Comparison of ENCODE assay signal across 9 cellular contexts in genomic region chr9:37963936-37964739, GRCh38.
A peak's percentile ranks its signal among the peaks of the same experiment; 100 is the strongest.
DNase-seq lines count a peak whose midpoint lies in the region; ATAC-seq and TF ChIP-seq lines count a peak whose summit lies in the region.
"Had no signal": no experiment of that assay in that cellular context is flagged by ENCODE, and none has a peak within 500 bp of the region (broad histone marks: within the 10 kb centered on the region; RNA-seq: fewer than 3 reads in every experiment).

No MANE protein-coding gene starts in this region.

- H3K4me3 Mint-ChIP-seq in GM23338 (no peak overlapping the region), CD14-positive monocyte (no peak overlapping the region)

- no peak overlapping the region for H3K4me3 ChIP-seq in GM23338

- H3K9me2 ChIP-seq in GM23338 (ENCODE audit: insufficient read depth): no peaks in the 10 kb centered on the region

- H3K4me1 ChIP-seq in GM23338 (ENCODE audit: insufficient read depth): no peaks in the 10 kb centered on the region

- H3K27ac ChIP-seq in GM23338 (ENCODE audit: low read depth) (no peak overlapping the region), epithelial cell of prostate (peak overlapping the region; percentile 84)
- H3K27ac ChIP-seq: HL-60 had no signal

- peak overlapping the region; percentile 32; the same call in 1 of the 2 replicates for H3K27ac Mint-ChIP-seq in GM23338
- peak overlapping the region in 3 of 7 donors; percentile 4 to 55 (median 44) for H3K27ac Mint-ChIP-seq in CD14-positive monocyte

- peaks cover 24% of the 10 kb centered on the region for H3K4me1 Mint-ChIP-seq in GM23338
- H3K4me1 Mint-ChIP-seq in CD14-positive monocyte: peaks cover 42% of the 10 kb centered on the region

- no peak overlapping the region for H2AFZ ChIP-seq in GM23338

- H3K36me3 Mint-ChIP-seq in GM23338 (ENCODE audit: low read depth) (no peaks in the 10 kb centered on the region), CD14-positive monocyte (peaks cover 2% of the 10 kb centered on the region in 2 donors)

- H3K27me3 Mint-ChIP-seq in GM23338 (ENCODE audit: insufficient read depth, low read depth, poor library complexity) (peaks cover 8% of the 10 kb centered on the region), CD14-positive monocyte (ENCODE audit: low read depth in 3 of 3) (peaks cover 0 to 5% (median 0%) of the 10 kb centered on the region in 3 donors)

- ATAC-seq in GM23338: peak; percentile 50

- DNase-seq in GM23338 (ENCODE audit: low spot score) (no peak), NOMO-1 (lab: John Stamatoyannopoulos, UW; ENCODE audit: unreplicated experiment in 2 of 2) (peak; percentile 19 to 58), epithelial cell of prostate (ENCODE audit: low read depth, low spot score) (no peak), occipital lobe (lab: John Stamatoyannopoulos, UW) (peak; percentile 85), DMS114 treated with DMSO at 0.1 percent for 48 hours (lab: John Stamatoyannopoulos, UW; ENCODE audit: unreplicated experiment) (no peak), CD14-positive monocyte (ENCODE audit: low spot score) (no peak), middle frontal gyrus (ENCODE audit: extremely low spot score, low spot score) (no peak)
- DNase-seq in stimulated activated CD4-positive, alpha-beta T cell treated with anti-CD3 and anti-CD28 coated beads, Interleukin-1b, Interleukin-23, amount 100 ng/mL, for 48 hours: no peak

- no peaks in the 10 kb centered on the region for H3K27me3 ChIP-seq in GM23338 (ENCODE audit: insufficient read depth)

- no peaks in the 10 kb centered on the region for H3F3A ChIP-seq in GM23338 (replicated peaks; ENCODE audit: low read depth)

- H3K9me3 Mint-ChIP-seq in GM23338: no peaks in the 10 kb centered on the region
- peaks cover 0 to 1% (median 0%) of the 10 kb centered on the region in 7 donors for H3K9me3 Mint-ChIP-seq in CD14-positive monocyte

- no peaks in the 10 kb centered on the region for H3K79me2 ChIP-seq in GM23338 (replicated peaks; ENCODE audit: insufficient read depth)

- no peaks in the 10 kb centered on the region for H3K36me3 ChIP-seq in GM23338 (ENCODE audit: insufficient read depth)

- intact Hi-C loops in CD14-positive monocyte (cut with micrococcal nuclease): loop anchor here in 1 of 2 donors (10.0 kb wide), 1 partner anchor 101 kb away; the partner anchor contains the start of gene SHB

- H4K20me1 ChIP-seq in GM23338 (replicated peaks; ENCODE audit: insufficient read depth): no peaks in the 10 kb centered on the region; the same call in 1 of the 2 replicates

- no peak overlapping the region for H3K4me2 ChIP-seq in GM23338

- TF ChIP-seq CTCF in GM23338 (conservative IDR thresholded peaks at IDR 0.05; ENCODE audit: low read depth in 2 of 2) (no peak), CD14-positive monocyte (IDR thresholded peaks at IDR 0.05) (no peak)

TF ChIP-seq in GM23338, 12 proteins besides CTCF, POLR2A, EP300 and RAD21:
- no peak for TF ChIP-seq EZH2 (IDR thresholded peaks at IDR 0.05; ENCODE audit: low read depth, unreplicated experiment)
- no peak for TF ChIP-seq JUNB (IDR thresholded peaks at IDR 0.05; ENCODE audit: unreplicated experiment)
- TF ChIP-seq ZNF114 (CRISPR knock-in tag; IDR thresholded peaks at IDR 0.05): no peak
- no peak for TF ChIP-seq POLR2AphosphoS5 (IDR thresholded peaks at IDR 0.05; ENCODE audit: low read depth)
- TF ChIP-seq NANOG (IDR thresholded peaks at IDR 0.05; ENCODE audit: borderline replicate concordance): no peak
- TF ChIP-seq EZH2phosphoT487 (IDR thresholded peaks at IDR 0.05; ENCODE audit: unreplicated experiment): no peak
- TF ChIP-seq ZNF331 (CRISPR knock-in tag; IDR thresholded peaks at IDR 0.05; ENCODE audit: low read depth): no peak

Comparison
In these comparisons a context has a peak if more than half of its experiments do, and no peak if none do; other contexts are left out.
1. DNase-seq: peak in NOMO-1 (2 of 2) and occipital lobe (single experiment); none in GM23338 (single experiment), epithelial cell of prostate (single experiment), DMS114 treated with DMSO at 0.1 percent for 48 hours (single experiment), CD14-positive monocyte (single experiment), stimulated activated CD4-positive, alpha-beta T cell treated with anti-CD3 and anti-CD28 coated beads, Interleukin-1b, Interleukin-23, amount 100 ng/mL, for 48 hours (single experiment) and middle frontal gyrus (single experiment).